Comparison of ENCODE assay signal across 8 cellular contexts in the genomic region with DNA sequence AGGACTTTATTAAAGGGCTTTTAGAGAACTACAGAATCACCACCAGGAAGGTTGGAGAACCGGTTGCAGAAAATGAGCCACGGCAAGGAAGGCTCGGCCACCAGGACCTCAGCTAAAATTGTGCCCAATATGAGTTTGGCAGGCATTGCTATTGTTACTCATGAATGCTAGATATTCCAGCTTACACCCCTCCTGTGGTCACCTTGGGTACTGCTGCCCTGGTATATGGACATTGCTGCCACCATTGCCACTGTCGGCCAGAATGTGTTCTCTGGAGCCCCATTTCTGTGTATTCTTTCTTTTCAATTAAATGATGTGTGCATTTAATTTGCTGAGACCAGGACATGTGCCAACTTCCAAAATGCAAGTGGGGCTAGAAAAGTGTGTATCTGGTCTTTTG.
A peak's percentile ranks its signal among the peaks of the same experiment; 100 is the strongest.
DNase-seq lines count a peak whose midpoint lies in the region; ATAC-seq and TF ChIP-seq lines count a peak whose summit lies in the region.

No MANE protein-coding gene starts in this region.

- WGBS in sigmoid colon, 2 donors, result 73 to 89% methylated on average over 4 of the region's 4 CpGs

- TF ChIP-seq CTCF in RWPE1 (conservative IDR thresholded peaks at IDR 0.05; ENCODE audit: low read depth) (peak; percentile 27; the same call in 1 of the 2 replicates), sigmoid colon (IDR thresholded peaks at IDR 0.05) (peak in 3 of 4 experiments; percentile 12 to 35 (median 32))

- no peaks in the 10 kb centered on the region for H3K36me3 ChIP-seq in sigmoid colon
- no peaks in the 10 kb centered on the region for H3K36me3 ChIP-seq in CD8-positive, alpha-beta memory T cell (ENCODE audit: insufficient read depth, low read length)

- CTCF ChIA-PET in RWPE1 (lab: Yijun Ruan, JAX), result no interaction called here
- CTCF ChIA-PET in CD8-positive, alpha-beta memory T cell (lab: Charles Lee), result no interaction called here

- no peaks in the 10 kb centered on the region for H3K36me3 Mint-ChIP-seq in CD8-positive, alpha-beta memory T cell

- intact Hi-C loops in sigmoid colon (cut with DNase I), result no loop called here

- peak; percentile 39 for ATAC-seq in HG02610 (IDR thresholded peaks at IDR 0.05; ENCODE audit: unreplicated experiment)

- H3K27ac ChIP-seq in RWPE1, result no peak overlapping the region
- H3K27ac ChIP-seq in sigmoid colon, result no peak overlapping the region
- no peak overlapping the region for H3K27ac ChIP-seq in CD8-positive, alpha-beta memory T cell (ENCODE audit: low read depth, low read length)

- no peak overlapping the region for H3K4me3 Mint-ChIP-seq in CD8-positive, alpha-beta memory T cell

- no peak for TF ChIP-seq EP300 in sigmoid colon (IDR thresholded peaks at IDR 0.05)

- POLR2A ChIA-PET in RWPE1 (lab: Yijun Ruan, JAX; ENCODE audit: low non-redundant PET), result no interaction called here
- POLR2A ChIA-PET in CD8-positive, alpha-beta memory T cell (lab: Charles Lee), result no interaction called here

- H3K27me3 Mint-ChIP-seq in CD8-positive, alpha-beta memory T cell, result no peaks in the 10 kb centered on the region

- no peaks in the 10 kb centered on the region for H3K4me1 Mint-ChIP-seq in CD8-positive, alpha-beta memory T cell

- no peak overlapping the region for H3K4me3 ChIP-seq in sigmoid colon
- no peak overlapping the region for H3K4me3 ChIP-seq in CD8-positive, alpha-beta memory T cell (ENCODE audit: low read length)

- no peaks in the 10 kb centered on the region for H3K27me3 ChIP-seq in sigmoid colon
- H3K27me3 ChIP-seq in CD8-positive, alpha-beta memory T cell (ENCODE audit: insufficient read depth, low read length, poor library complexity, severe bottlenecking), result no peaks in the 10 kb centered on the region

- H3K27ac Mint-ChIP-seq in CD8-positive, alpha-beta memory T cell, result no peak overlapping the region

- DNase-seq in NCI-H82 (lab: John Stamatoyannopoulos, UW), result peak; percentile 59
- no peak for DNase-seq in NCI-H82 treated with DMSO at 0.1 percent for 48 hours (lab: John Stamatoyannopoulos, UW; ENCODE audit: unreplicated experiment)
- peak; percentile 20 for DNase-seq in RWPE1 (ENCODE audit: low spot score)
- peak; percentile 1 for DNase-seq in glomerular visceral epithelial cell (ENCODE audit: extremely low spot score)
- DNase-seq in sigmoid colon, result no peak
- no peak for DNase-seq in activated CD8-positive, alpha-beta memory T cell treated with anti-CD3 and anti-CD28 coated beads, Interleukin-2, amount 50 U/mL, for 4 hours
- DNase-seq in CD8-positive, alpha-beta memory T cell, result no peak

- H3K4me1 ChIP-seq in sigmoid colon, result no peaks in the 10 kb centered on the region
- H3K4me1 ChIP-seq in CD8-positive, alpha-beta memory T cell (ENCODE audit: insufficient read depth, low read length), result no peaks in the 10 kb centered on the region

- no peaks in the 10 kb centered on the region for H3K9me3 ChIP-seq in sigmoid colon
- no peaks in the 10 kb centered on the region for H3K9me3 ChIP-seq in CD8-positive, alpha-beta memory T cell (ENCODE audit: low read length)

- peaks cover 0 to 4% (median 2%) of the 10 kb centered on the region in 5 donors for H3K9me3 Mint-ChIP-seq in CD8-positive, alpha-beta memory T cell

- TF ChIP-seq POLR2A in sigmoid colon (IDR thresholded peaks at IDR 0.05), result no peak

Comparison
In these comparisons a context has a peak if more than half of its experiments do, and no peak if none do; other contexts are left out.
1. DNase-seq: peak in NCI-H82 (single experiment), RWPE1 (single experiment) and glomerular visceral epithelial cell (single experiment); none in NCI-H82 treated with DMSO at 0.1 percent for 48 hours (single experiment), sigmoid colon (single experiment), activated CD8-positive, alpha-beta memory T cell treated with anti-CD3 and anti-CD28 coated beads, Interleukin-2, amount 50 U/mL, for 4 hours (single experiment) and CD8-positive, alpha-beta memory T cell (0 of 5).